Comparison of ENCODE assay signal across 21 cellular contexts in the genomic region with DNA sequence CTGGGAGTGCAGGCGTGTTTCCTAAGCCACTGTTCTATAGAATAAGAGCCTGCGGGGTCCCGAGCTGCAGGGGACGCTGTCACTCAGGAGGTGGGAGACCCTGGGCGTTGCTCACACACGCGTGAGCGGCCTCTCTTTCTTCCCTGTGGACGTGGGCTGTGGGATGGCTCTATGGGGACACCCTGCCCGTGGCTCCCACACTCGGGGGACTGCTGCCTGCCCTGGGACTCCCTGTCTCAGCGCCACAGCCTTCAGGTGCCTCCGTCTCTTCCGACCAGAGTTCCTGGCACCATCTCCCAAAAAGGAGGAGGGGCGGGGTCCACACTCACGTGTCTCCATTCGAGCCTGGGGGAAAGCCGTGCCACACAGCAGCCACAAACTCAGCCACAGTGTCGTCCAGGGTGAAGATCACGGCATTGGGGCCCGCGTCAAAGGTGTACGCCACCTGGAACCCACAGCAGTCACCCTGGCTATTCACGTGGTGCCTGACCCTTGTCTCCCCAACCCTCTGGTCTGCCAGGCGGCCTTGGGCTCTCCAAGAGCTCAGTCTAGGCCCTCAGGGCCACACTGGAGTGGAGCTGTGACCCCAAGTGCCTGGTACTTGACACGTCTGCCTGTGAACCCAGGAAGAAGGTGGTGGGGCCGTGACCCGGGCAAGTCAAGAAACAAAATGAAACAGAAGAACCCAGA. TPM values are rescaled to one million over a fixed set of nuclear protein-coding genes. Genes with fewer than 3 reads are reported as not detected.
"Had no signal": no experiment of that assay in that cellular context is flagged by ENCODE, and none has a peak within 500 bp of the region (broad histone marks: within the 10 kb centered on the region; RNA-seq: fewer than 3 reads in every experiment).

No MANE protein-coding gene starts in this region.

- ATAC-seq: activated T-helper 17 cell treated with anti-CD3 and anti-CD28 coated beads, Interleukin-2, amount 50 U/mL, for 72 hours; gastroesophageal sphincter; heart right ventricle; left ventricle myocardium superior had no signal

- H3K4me3 ChIP-seq: esophagus muscularis mucosa, gastroesophageal sphincter, heart right ventricle, SK-N-MC, tibial nerve had no signal

- H3K9me3 Mint-ChIP-seq: activated B cell treated with CpG ODN at 0.5 μM for 24 hours; activated T-helper 17 cell treated with anti-CD3 and anti-CD28 coated beads, Interleukin-2, amount 50 U/mL, for 72 hours; stimulated activated naive CD8-positive, alpha-beta T cell treated with anti-CD3 and anti-CD28 coated beads, Interleukin-15, Interleukin-2, amounts not matched to agents 100 ng/mL and 50 ng/mL, for 24 hours; T-helper 2 cell treated with Interferon-gamma antibody and Interleukin-4, amounts not matched to agents 5 μg/mL and 100 μg/mL, for 36 hours had no signal

- H3K27me3 ChIP-seq: heart right ventricle, tibial nerve had no signal

- H3K27me3 Mint-ChIP-seq: activated B cell treated with CpG ODN at 0.5 μM for 24 hours; activated naive CD8-positive, alpha-beta T cell; activated T-helper 17 cell treated with anti-CD3 and anti-CD28 coated beads, Interleukin-2, amount 50 U/mL, for 72 hours; stimulated activated naive CD8-positive, alpha-beta T cell treated with anti-CD3 and anti-CD28 coated beads, Interleukin-15, Interleukin-2, amounts not matched to agents 100 ng/mL and 50 ng/mL, for 24 hours had no signal

- H3K36me3 Mint-ChIP-seq: activated naive CD8-positive, alpha-beta T cell had no signal

- H3K4me3 Mint-ChIP-seq: activated B cell treated with CpG ODN at 0.5 μM for 24 hours; activated naive CD8-positive, alpha-beta T cell; activated T-helper 17 cell treated with anti-CD3 and anti-CD28 coated beads, Interleukin-2, amount 50 U/mL, for 72 hours; stimulated activated naive CD8-positive, alpha-beta T cell treated with anti-CD3 and anti-CD28 coated beads, Interleukin-15, Interleukin-2, amounts not matched to agents 100 ng/mL and 50 ng/mL, for 24 hours; T-helper 2 cell treated with Interferon-gamma antibody and Interleukin-4, amounts not matched to agents 5 μg/mL and 100 μg/mL, for 36 hours had no signal

- H3K4me1 Mint-ChIP-seq: activated T-helper 17 cell treated with anti-CD3 and anti-CD28 coated beads, Interleukin-2, amount 50 U/mL, for 72 hours had no signal

- H3K27ac ChIP-seq: esophagus muscularis mucosa, gastroesophageal sphincter, heart right ventricle, SK-N-MC, tibial nerve had no signal

- H3K27ac Mint-ChIP-seq: activated B cell treated with CpG ODN at 0.5 μM for 24 hours; activated naive CD8-positive, alpha-beta T cell; activated T-helper 17 cell treated with anti-CD3 and anti-CD28 coated beads, Interleukin-2, amount 50 U/mL, for 72 hours; stimulated activated naive CD8-positive, alpha-beta T cell treated with anti-CD3 and anti-CD28 coated beads, Interleukin-15, Interleukin-2, amounts not matched to agents 100 ng/mL and 50 ng/mL, for 24 hours; T-helper 2 cell treated with Interferon-gamma antibody and Interleukin-4, amounts not matched to agents 5 μg/mL and 100 μg/mL, for 36 hours had no signal

- DNase-seq: activated B cell treated with CpG ODN at 0.5 μM for 24 hours; activated T-cell treated with anti-CD3 and anti-CD28 coated beads for 4 hours; dermis blood vessel endothelial cell; effector memory CD4-positive, alpha-beta T cell; heart right ventricle; left ventricle myocardium superior; retina; stimulated activated CD4-positive, alpha-beta T cell treated with anti-CD3 and anti-CD28 coated beads, Interleukin-12 subunit alpha, Interleukin-12 subunit beta, amount 100 ng/mL, for 4 hours; stimulated activated CD4-positive, alpha-beta T cell treated with anti-CD3 and anti-CD28 coated beads, Interleukin-2, amount 100 ng/mL, for 24 hours had no signal

- H3K9me3 ChIP-seq: esophagus muscularis mucosa, gastroesophageal sphincter, heart right ventricle, tibial nerve had no signal

RNA-seq across cellular contexts. Expression of gene IL17C, which starts 16.1 kb away (rescaled TPM):
- total RNA-seq: cerebellum, dermis blood vessel endothelial cell, endothelial cell of umbilical vein, esophagus muscularis mucosa, gastroesophageal sphincter, heart right ventricle, left ventricle myocardium superior, myocyte, tibial nerve had no signal

RNA-seq across cellular contexts. Expression of gene SNAI3, which starts 31.8 kb away (rescaled TPM):
- total RNA-seq: bronchial epithelial cell, cerebellum, dermis blood vessel endothelial cell had no signal
